In the genomic region with DNA sequence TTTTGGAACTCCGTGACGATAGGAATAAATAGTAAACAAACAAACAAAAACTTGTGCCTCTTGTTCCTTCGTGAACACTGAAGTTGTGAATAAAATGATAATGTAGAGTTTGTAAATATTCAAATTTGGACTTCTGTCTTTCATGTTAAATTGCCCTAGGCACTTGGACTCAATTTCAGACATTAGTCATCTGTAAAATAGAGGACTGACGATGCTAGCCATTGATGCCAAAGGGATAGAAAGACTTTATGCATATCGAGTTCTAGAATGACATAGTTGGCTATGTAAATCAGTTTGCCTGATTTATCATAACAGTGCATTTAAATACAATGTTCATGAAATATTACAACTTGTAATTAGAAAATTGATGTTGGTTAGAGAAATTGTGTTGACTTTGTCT, we compare ENCODE assay signal across 18 cellular contexts. TPM values are rescaled to one million over a fixed set of nuclear protein-coding genes. Genes with fewer than 3 reads are reported as not detected.
A peak's percentile ranks its signal among the peaks of the same experiment; 100 is the strongest.
DNase-seq lines count a peak whose midpoint lies in the region; ATAC-seq, FAIRE-seq and TF ChIP-seq lines count a peak whose summit lies in the region.
"Had no signal": no experiment of that assay in that cellular context is flagged by ENCODE, and none has a peak within 500 bp of the region (broad histone marks: within the 10 kb centered on the region; RNA-seq: fewer than 3 reads in every experiment).

No MANE protein-coding gene starts in this region.

- peak; percentile 65 for FAIRE-seq in GM12878 (lab: Jason Lieb, UNC)
- FAIRE-seq: A204.1, GM19239, H1, HepG2 had no signal

- no TSS peak for BruUV-seq in GM12878 (replicated peaks; lab: Mats Ljungman, UMichigan)

- H3K27me3 Mint-ChIP-seq in WTC11 (ENCODE audit: low read depth) = no peaks in the 10 kb centered on the region
- H3K27me3 Mint-ChIP-seq: CD4-positive, alpha-beta T cell; IgD-negative memory B cell had no signal

- H2AFZ ChIP-seq in GM12878 (ENCODE audit: control insufficient read depth, low read depth, low read length) = no peak overlapping the region

- no peak overlapping the region for H3K9ac ChIP-seq in GM12878 (ENCODE audit: control insufficient read depth, insufficient read depth, low read length)

- no peak overlapping the region for H3K27ac Mint-ChIP-seq in WTC11
- H3K27ac Mint-ChIP-seq: CD4-positive, alpha-beta T cell; H9; IgD-negative memory B cell had no signal

- no peak for TF ChIP-seq EP300 in GM12878 (IDR thresholded peaks at IDR 0.05; ENCODE audit: borderline replicate concordance in 1 of 2, control insufficient read depth in 1 of 2, low read depth in 2 of 2, low read length in 2 of 2)

- no peaks in the 10 kb centered on the region for H3K9me3 ChIP-seq in GM12878 (replicated peaks; ENCODE audit: control insufficient read depth, insufficient read depth, low read length)

- no peaks in the 10 kb centered on the region for H3K27me3 ChIP-seq in GM12878 (replicated peaks in 1 of 2; ENCODE audit: control insufficient read depth in 2 of 2, insufficient read depth in 2 of 2, low read length in 1 of 2)

- CTCF ChIA-PET in GM12878 (lab: Yijun Ruan, JAX) = no interaction called here
- CTCF ChIA-PET in WTC11 (lab: Charles Lee) = no interaction called here

- H3K4me1 ChIP-seq in GM12878 (ENCODE audit: control insufficient read depth, insufficient read depth, low read length) = no peaks in the 10 kb centered on the region

- peaks cover 5% of the 10 kb centered on the region; the same call in 1 of the 2 replicates for H3K36me3 Mint-ChIP-seq in WTC11
- H3K36me3 Mint-ChIP-seq: IgD-negative memory B cell had no signal

- WGBS in GM12878 (ENCODE audit: insufficient coverage, insufficient replicate concordance, low lambda C conversion rate, missing lambda C conversion rate) = 14% methylated on average over 5 of the region's 5 CpGs

- H4K20me1 ChIP-seq in GM12878 (ENCODE audit: control insufficient read depth, insufficient read depth) = no peaks in the 10 kb centered on the region

- peaks cover 21% of the 10 kb centered on the region for H3K4me1 Mint-ChIP-seq in WTC11
- H3K4me1 Mint-ChIP-seq: IgD-negative memory B cell had no signal

- intact Hi-C loops in GM12878 (cut with micrococcal nuclease; ENCODE audit: unreplicated experiment) = no loop called here

- no peak for TF ChIP-seq RAD21 in GM12878 (IDR thresholded peaks at IDR 0.05; ENCODE audit: insufficient read depth, low read depth, low read length)

- peak; percentile 57 for DNase-seq in NCI-H69 (lab: John Stamatoyannopoulos, UW)
- DNase-seq in GM12878 (ENCODE audit: low read depth, low spot score) = no peak
- peak; percentile 34 for DNase-seq in fibroblast of gingiva (ENCODE audit: low read depth)
- DNase-seq in NCI-H1105 treated with DMSO at 0.1 percent for 48 hours (lab: John Stamatoyannopoulos, UW) = no peak
- DNase-seq in NCI-H2171 treated with DMSO at 0.1 percent for 48 hours (lab: John Stamatoyannopoulos, UW) = no peak
- no peak for DNase-seq in WTC11 (ENCODE audit: low spot score)
- DNase-seq: AML-193; CD4-positive, alpha-beta T cell; DMS153; DMS79 treated with DMSO at 0.1 percent for 48 hours; GF-D8; H9 had no signal

- TF ChIP-seq CTCF in GM12878 (IDR thresholded peaks at IDR 0.05 in 2 of 3, conservative IDR thresholded peaks at IDR 0.05 in 1 of 3; ENCODE audit: control insufficient read depth in 2 of 3, extremely low read depth in 1 of 3, insufficient read depth in 1 of 3, low read depth in 3 of 3, low read length in 3 of 3) (no peak), WTC11 (IDR thresholded peaks at IDR 0.05) (no peak)

- no peak overlapping the region for H3K4me3 ChIP-seq in GM12878

- POLR2A ChIA-PET in GM12878 (lab: Charles Lee) (interaction anchor here (0.7 kb wide), 1 partner anchor 1546 kb away, joined by 3 read pairs; no protein-coding TSS in a partner anchor), WTC11 (lab: Charles Lee) (interaction anchor here (0.6 kb wide), 1 partner anchor 11 kb away, joined by 3 read pairs; no protein-coding TSS in a partner anchor)

- SMC1A ChIA-PET in GM12878 (lab: Charles Lee; ENCODE audit: uncharacterized antibody, unreplicated experiment) = no interaction called here

- ATAC-seq in GM12878 (no peak), WTC11 (no peak)
- ATAC-seq: HepG2 had no signal

- RAD21 ChIA-PET in GM12878 (lab: Charles Lee; ENCODE audit: unreplicated experiment) = no interaction called here

- no peaks in the 10 kb centered on the region for H3K79me2 ChIP-seq in GM12878 (ENCODE audit: control insufficient read depth, insufficient read depth, low read length)

- H3K9me3 Mint-ChIP-seq in WTC11 = peaks cover 4% of the 10 kb centered on the region

- H3K36me3 ChIP-seq in GM12878 (ENCODE audit: control insufficient read depth in 2 of 2, insufficient read depth in 2 of 2, low read length in 1 of 2) = no peaks in the 10 kb centered on the region

- no peak overlapping the region for H3K27ac ChIP-seq in GM12878 (ENCODE audit: control insufficient read depth, insufficient read depth)
- H3K27ac ChIP-seq: C4-2B had no signal

- no peak for TF ChIP-seq POLR2A in GM12878 (IDR thresholded peaks at IDR 0.05; ENCODE audit: low read depth, low read length)

- in situ Hi-C loops in GM12878 (cut with MboI) = no loop called here

- H3K4me3 Mint-ChIP-seq in WTC11 = no peak overlapping the region
- H3K4me3 Mint-ChIP-seq: CD4-positive, alpha-beta T cell; H9; IgD-negative memory B cell had no signal

- no peak overlapping the region for H3K4me2 ChIP-seq in GM12878 (ENCODE audit: control insufficient read depth, insufficient read depth)

TF ChIP-seq in GM12878, 131 proteins besides CTCF, POLR2A, EP300 and RAD21:
- TF ChIP-seq ATF7 (IDR thresholded peaks at IDR 0.05; ENCODE audit: low read depth) (no peak), KDM1A (IDR thresholded peaks at IDR 0.05; ENCODE audit: borderline replicate concordance) (no peak), KAT2A (conservative IDR thresholded peaks at IDR 0.05; ENCODE audit: control insufficient read depth, low read depth, low read length) (no peak), SREBF1 (IDR thresholded peaks at IDR 0.05; ENCODE audit: low read length) (no peak)
- TF ChIP-seq, protein P1, sequence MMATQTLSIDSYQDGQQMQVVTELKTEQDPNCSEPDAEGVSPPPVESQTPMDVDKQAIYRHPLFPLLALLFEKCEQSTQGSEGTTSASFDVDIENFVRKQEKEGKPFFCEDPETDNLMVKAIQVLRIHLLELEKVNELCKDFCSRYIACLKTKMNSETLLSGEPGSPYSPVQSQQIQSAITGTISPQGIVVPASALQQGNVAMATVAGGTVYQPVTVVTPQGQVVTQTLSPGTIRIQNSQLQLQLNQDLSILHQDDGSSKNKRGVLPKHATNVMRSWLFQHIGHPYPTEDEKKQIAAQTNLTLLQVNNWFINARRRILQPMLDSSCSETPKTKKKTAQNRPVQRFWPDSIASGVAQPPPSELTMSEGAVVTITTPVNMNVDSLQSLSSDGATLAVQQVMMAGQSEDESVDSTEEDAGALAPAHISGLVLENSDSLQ (IDR thresholded peaks at IDR 0.05) = no peak

TF ChIP-seq in WTC11, 78 proteins besides CTCF, POLR2A, EP300 and RAD21 (continues in another document):
- TF ChIP-seq MLX (CRISPR knock-in tag; IDR thresholded peaks at IDR 0.05) = no peak
- TF ChIP-seq TEAD4 (CRISPR knock-in tag; IDR thresholded peaks at IDR 0.05) = no peak
- TF ChIP-seq ZBTB21 (CRISPR knock-in tag; IDR thresholded peaks at IDR 0.05; ENCODE audit: borderline replicate concordance) = no peak
- TF ChIP-seq, protein P2, sequence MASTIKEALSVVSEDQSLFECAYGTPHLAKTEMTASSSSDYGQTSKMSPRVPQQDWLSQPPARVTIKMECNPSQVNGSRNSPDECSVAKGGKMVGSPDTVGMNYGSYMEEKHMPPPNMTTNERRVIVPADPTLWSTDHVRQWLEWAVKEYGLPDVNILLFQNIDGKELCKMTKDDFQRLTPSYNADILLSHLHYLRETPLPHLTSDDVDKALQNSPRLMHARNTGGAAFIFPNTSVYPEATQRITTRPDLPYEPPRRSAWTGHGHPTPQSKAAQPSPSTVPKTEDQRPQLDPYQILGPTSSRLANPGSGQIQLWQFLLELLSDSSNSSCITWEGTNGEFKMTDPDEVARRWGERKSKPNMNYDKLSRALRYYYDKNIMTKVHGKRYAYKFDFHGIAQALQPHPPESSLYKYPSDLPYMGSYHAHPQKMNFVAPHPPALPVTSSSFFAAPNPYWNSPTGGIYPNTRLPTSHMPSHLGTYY (CRISPR knock-in tag; IDR thresholded peaks at IDR 0.05) = no peak
- TF ChIP-seq SP1 (CRISPR knock-in tag; conservative IDR thresholded peaks at IDR 0.05) = no peak
- TF ChIP-seq RELA (CRISPR knock-in tag; IDR thresholded peaks at IDR 0.05; ENCODE audit: borderline replicate concordance) = no peak
- no peak for TF ChIP-seq CDX4 (CRISPR knock-in tag; IDR thresholded peaks at IDR 0.05; ENCODE audit: borderline replicate concordance)

RNA-seq across cellular contexts. Expression of gene FLRT3, which starts 45.9 kb away (rescaled TPM):
- not detected in 2 replicates for total RNA-seq in GM12878 (2013; cell fraction: nucleolus; rRNA removed)
- 0.06 and 0.16 TPM in 2 replicates for total RNA-seq in GM12878 (2014; rRNA removed)
- 0.31 and 0.37 TPM in 2 replicates for total RNA-seq in GM12878 (2014; rRNA removed; fragmentation: Illumina TruSeq; extraction: Trizol)
- 0.11 and 0.23 TPM in 2 replicates for total RNA-seq in GM12878 (2021)
- not detected for polyA plus RNA-seq in GM12878 (2011; ENCODE audit: low read depth)
- polyA plus RNA-seq in GM12878 (2011; rRNA removed) = 1.9 and 2.4 TPM in 2 replicates
- 0.95 and 1.0 TPM in 2 replicates for polyA plus RNA-seq in GM12878 (2011; cell fraction: cytosol; rRNA removed)
- 1.3 and 2.0 TPM in 2 replicates for polyA plus RNA-seq in GM12878 (2011; cell fraction: nucleus; rRNA removed)
- polyA plus RNA-seq in GM12878 (2012) = 0.07 TPM in 1 of 2 replicates, not detected in the other
- 0.21 and 0.35 TPM in 2 replicates for polyA plus RNA-seq in GM12878 (2014; fragmentation: Illumina TruSeq; extraction: Trizol)
- polyA plus RNA-seq in GM12878 (2014; fragmentation: Nextera tagmentation; extraction: Ambion mirVana) = 1 to 10 TPM in 1 of 2 experiments, under 1 TPM in 1; 0.47 to 1.0 TPM
- polyA plus RNA-seq in GM12878 (2014; rRNA removed) = 0.08 and 0.13 TPM in 2 replicates
- polyA plus RNA-seq in GM12878 (2016; fragmentation: Nextera tagmentation; extraction: Ambion mirVana) = under 1 TPM; 0.09 to 0.26 TPM
- 2.1 and 3.0 TPM in 2 replicates for polyA minus RNA-seq in GM12878 (2011; rRNA and poly(A)+ RNA removed)
- polyA minus RNA-seq in GM12878 (2011; cell fraction: cytosol; rRNA and poly(A)+ RNA removed) = 0.80 and 2.1 TPM in 2 replicates
- polyA minus RNA-seq in GM12878 (2011; cell fraction: nucleus; rRNA and poly(A)+ RNA removed) = 1.2 and 2.5 TPM in 2 replicates
- 0.50 to 1.0 TPM (median 0.79 TPM) in 3 replicates for total RNA-seq in WTC11 (2021)
- total RNA-seq: CD4-positive, alpha-beta T cell had no signal
- polyA plus RNA-seq: IgD-negative memory B cell had no signal

Comparison
In these comparisons a context has a peak if more than half of its experiments do, and no peak if none do; other contexts are left out.
1. DNase-seq: peak in NCI-H69 (single experiment) and fibroblast of gingiva (single experiment); none in GM12878 (single experiment), NCI-H1105 treated with DMSO at 0.1 percent for 48 hours (single experiment), NCI-H2171 treated with DMSO at 0.1 percent for 48 hours (single experiment) and WTC11 (single experiment).